8 cellular contexts compared by ENCODE assay signal in genomic region chr17:50272246-50272645, GRCh38. TPM values are rescaled to one million over a fixed set of nuclear protein-coding genes. Genes with fewer than 3 reads are reported as not detected.
DNase-seq lines count a peak whose midpoint lies in the region; ATAC-seq and TF ChIP-seq lines count a peak whose summit lies in the region.
"Had no signal": no experiment of that assay in that cellular context is flagged by ENCODE, and none has a peak within 500 bp of the region (broad histone marks: within the 10 kb centered on the region; RNA-seq: fewer than 3 reads in every experiment).

No MANE protein-coding gene starts in this region.

- no peak for ATAC-seq in stimulated activated memory B cell treated with anti-CD40 and anti-IgM and Interleukin-4, amounts not matched to agents 10 μg/mL and 1 μg/mL and 100 μg/mL, for 72 hours
- no peak for ATAC-seq in GM21526 (IDR thresholded peaks at IDR 0.05; ENCODE audit: low FRiP score, unreplicated experiment)
- ATAC-seq in GM21717 (IDR thresholded peaks at IDR 0.05; ENCODE audit: unreplicated experiment): no peak

- peak overlapping the region; percentile 90 for H3K4me3 Mint-ChIP-seq in HFFc6
- peak overlapping the region; percentile 67 for H3K4me3 Mint-ChIP-seq in activated naive CD4-positive, alpha-beta T cell treated with anti-CD3 and anti-CD28 coated beads, Interleukin-2, amount 50 U/mL, for 24 hours
- H3K4me3 Mint-ChIP-seq in stimulated activated memory B cell treated with anti-CD40 and anti-IgM and Interleukin-4, amounts not matched to agents 10 μg/mL and 1 μg/mL and 100 μg/mL, for 72 hours: peak overlapping the region; percentile 75

- H3K27me3 Mint-ChIP-seq in HFFc6 (ENCODE audit: insufficient read depth): no peaks in the 10 kb centered on the region; the same call in 1 of the 2 replicates
- H3K27me3 Mint-ChIP-seq in activated naive CD4-positive, alpha-beta T cell treated with anti-CD3 and anti-CD28 coated beads, Interleukin-2, amount 50 U/mL, for 24 hours: peaks cover 25% of the 10 kb centered on the region
- peaks cover 61% of the 10 kb centered on the region for H3K27me3 Mint-ChIP-seq in stimulated activated memory B cell treated with anti-CD40 and anti-IgM and Interleukin-4, amounts not matched to agents 10 μg/mL and 1 μg/mL and 100 μg/mL, for 72 hours

- TF ChIP-seq CTCF in HFFc6 (IDR thresholded peaks at IDR 0.05): no peak

- DNase-seq in HFFc6 (no peak), islet precursor cell (peak; percentile 50), NK-92 (lab: John Stamatoyannopoulos, UW; ENCODE audit: unreplicated experiment) (no peak)
- DNase-seq: stimulated activated CD4-positive, alpha-beta T cell treated with anti-CD3 and anti-CD28 coated beads, Interleukin-12 subunit alpha, Interleukin-12 subunit beta, amount 100 ng/mL, for 4 hours had no signal

- no peaks in the 10 kb centered on the region for H3K9me3 Mint-ChIP-seq in HFFc6
- H3K9me3 Mint-ChIP-seq in activated naive CD4-positive, alpha-beta T cell treated with anti-CD3 and anti-CD28 coated beads, Interleukin-2, amount 50 U/mL, for 24 hours: no peaks in the 10 kb centered on the region
- no peaks in the 10 kb centered on the region for H3K9me3 Mint-ChIP-seq in stimulated activated memory B cell treated with anti-CD40 and anti-IgM and Interleukin-4, amounts not matched to agents 10 μg/mL and 1 μg/mL and 100 μg/mL, for 72 hours

- no peaks in the 10 kb centered on the region for H3K36me3 Mint-ChIP-seq in HFFc6 (ENCODE audit: low read depth)
- H3K36me3 Mint-ChIP-seq in activated naive CD4-positive, alpha-beta T cell treated with anti-CD3 and anti-CD28 coated beads, Interleukin-2, amount 50 U/mL, for 24 hours: no peaks in the 10 kb centered on the region
- H3K36me3 Mint-ChIP-seq in stimulated activated memory B cell treated with anti-CD40 and anti-IgM and Interleukin-4, amounts not matched to agents 10 μg/mL and 1 μg/mL and 100 μg/mL, for 72 hours: no peaks in the 10 kb centered on the region

- peak overlapping the region; percentile 95 for H3K27ac Mint-ChIP-seq in HFFc6
- no peak overlapping the region for H3K27ac Mint-ChIP-seq in activated naive CD4-positive, alpha-beta T cell treated with anti-CD3 and anti-CD28 coated beads, Interleukin-2, amount 50 U/mL, for 24 hours
- peak overlapping the region; percentile 57 for H3K27ac Mint-ChIP-seq in stimulated activated memory B cell treated with anti-CD40 and anti-IgM and Interleukin-4, amounts not matched to agents 10 μg/mL and 1 μg/mL and 100 μg/mL, for 72 hours

- H3K4me1 Mint-ChIP-seq in HFFc6 (ENCODE audit: low read depth): peaks cover 66% of the 10 kb centered on the region
- peaks cover 6% of the 10 kb centered on the region for H3K4me1 Mint-ChIP-seq in activated naive CD4-positive, alpha-beta T cell treated with anti-CD3 and anti-CD28 coated beads, Interleukin-2, amount 50 U/mL, for 24 hours
- H3K4me1 Mint-ChIP-seq in stimulated activated memory B cell treated with anti-CD40 and anti-IgM and Interleukin-4, amounts not matched to agents 10 μg/mL and 1 μg/mL and 100 μg/mL, for 72 hours: peaks cover 25% of the 10 kb centered on the region

RNA-seq across cellular contexts. Expression of gene TMEM92, which starts 2.0 kb away (rescaled TPM):
- under 1 TPM in 3 of 6 experiments, not detected in 3; 0.17 to 0.24 (median 0.18) TPM for total RNA-seq in HFFc6 (2021; fragmentation: NEBNext Ultra II Directional; extraction: Animal tissue kit (Norgen Biotek cat#: 25700))
